ENCODE assay signal across 12 cellular contexts in genomic region chr20:17530153-17530552, GRCh38. TPM values are rescaled to one million over a fixed set of nuclear protein-coding genes. Genes with fewer than 3 reads are reported as not detected.
DNase-seq lines count a peak whose midpoint lies in the region; ATAC-seq, FAIRE-seq and TF ChIP-seq lines count a peak whose summit lies in the region.
"Had no signal": no experiment of that assay in that cellular context is flagged by ENCODE, and none has a peak within 500 bp of the region (broad histone marks: within the 10 kb centered on the region; RNA-seq: fewer than 3 reads in every experiment).

No MANE protein-coding gene starts in this region.

- H3K27me3 ChIP-seq in CD4-positive, CD25-positive, alpha-beta regulatory T cell (ENCODE audit: control insufficient read depth, insufficient read depth, low read length), result peaks cover 28% of the 10 kb centered on the region
- H3K27me3 ChIP-seq: breast epithelium, esophagus muscularis mucosa had no signal

- no peak for ATAC-seq in CD4-positive, CD25-positive, alpha-beta regulatory T cell (ENCODE audit: low read depth in 2 of 2)
- ATAC-seq in natural killer cell, result no peak
- no peak for ATAC-seq in GM21786 (IDR thresholded peaks at IDR 0.05; ENCODE audit: unreplicated experiment)

- intact Hi-C loops in natural killer cell (cut with micrococcal nuclease), result no loop called here

- H3K36me3 Mint-ChIP-seq in CD4-positive, CD25-positive, alpha-beta regulatory T cell, result no peaks in the 10 kb centered on the region
- H3K36me3 Mint-ChIP-seq in HFFc6 (ENCODE audit: low read depth) (no peaks in the 10 kb centered on the region), natural killer cell (no peaks in the 10 kb centered on the region)
- no peaks in the 10 kb centered on the region for H3K36me3 Mint-ChIP-seq in activated naive CD8-positive, alpha-beta T cell treated with anti-CD3 and anti-CD28 coated beads for 36 hours

- no peaks in the 10 kb centered on the region for H3K9me3 ChIP-seq in CD4-positive, CD25-positive, alpha-beta regulatory T cell (ENCODE audit: control insufficient read depth in 2 of 2, low read length in 2 of 2)
- H3K9me3 ChIP-seq: breast epithelium, mucosa of descending colon had no signal

- peaks cover 52% of the 10 kb centered on the region for H3K27me3 Mint-ChIP-seq in CD4-positive, CD25-positive, alpha-beta regulatory T cell
- H3K27me3 Mint-ChIP-seq in HFFc6 (ENCODE audit: insufficient read depth) (peaks cover 6% of the 10 kb centered on the region), natural killer cell (ENCODE audit: low read depth in 2 of 2) (peaks cover 0 to 3% of the 10 kb centered on the region in 2 donors)
- H3K27me3 Mint-ChIP-seq in activated naive CD8-positive, alpha-beta T cell treated with anti-CD3 and anti-CD28 coated beads for 36 hours, result peaks cover 27% of the 10 kb centered on the region

- H3K9me3 Mint-ChIP-seq in CD4-positive, CD25-positive, alpha-beta regulatory T cell, result peaks cover 0 to 2% (median 0%) of the 10 kb centered on the region in 7 donors
- no peaks in the 10 kb centered on the region for H3K9me3 Mint-ChIP-seq in HFFc6
- H3K9me3 Mint-ChIP-seq in activated naive CD8-positive, alpha-beta T cell treated with anti-CD3 and anti-CD28 coated beads for 36 hours, result no peaks in the 10 kb centered on the region
- H3K9me3 Mint-ChIP-seq in natural killer cell, result no peaks in the 10 kb centered on the region

- H3K4me3 ChIP-seq in CD4-positive, CD25-positive, alpha-beta regulatory T cell (ENCODE audit: low read depth, low read length), result no peak overlapping the region

- no peak overlapping the region for H3K27ac Mint-ChIP-seq in CD4-positive, CD25-positive, alpha-beta regulatory T cell
- H3K27ac Mint-ChIP-seq in HFFc6 (peak overlapping the region; percentile 17; the same call in 1 of the 2 replicates), natural killer cell (peak overlapping the region; percentile 35 to 57)
- H3K27ac Mint-ChIP-seq in activated naive CD8-positive, alpha-beta T cell treated with anti-CD3 and anti-CD28 coated beads for 36 hours, result no peak overlapping the region

- no peaks in the 10 kb centered on the region for H3K36me3 ChIP-seq in CD4-positive, CD25-positive, alpha-beta regulatory T cell (ENCODE audit: control insufficient read depth, insufficient read depth, low read length)
- H3K36me3 ChIP-seq: breast epithelium, esophagus muscularis mucosa had no signal

- no peak for FAIRE-seq in GM19239 (lab: Jason Lieb, UNC)

- peak overlapping the region in 3 of 4 donors; percentile 21 to 81 (median 80) for H3K4me3 Mint-ChIP-seq in CD4-positive, CD25-positive, alpha-beta regulatory T cell
- H3K4me3 Mint-ChIP-seq in HFFc6, result peak overlapping the region; percentile 68
- H3K4me3 Mint-ChIP-seq in activated naive CD8-positive, alpha-beta T cell treated with anti-CD3 and anti-CD28 coated beads for 36 hours, result peak overlapping the region; percentile 47
- H3K4me3 Mint-ChIP-seq in natural killer cell, result peak overlapping the region; percentile 87

- TF ChIP-seq CTCF in HFFc6 (IDR thresholded peaks at IDR 0.05), result no peak
- no peak for TF ChIP-seq CTCF in natural killer cell (IDR thresholded peaks at IDR 0.05)

- no peak overlapping the region for H3K27ac ChIP-seq in CD4-positive, CD25-positive, alpha-beta regulatory T cell (ENCODE audit: insufficient read depth, low read length, poor library complexity, severe bottlenecking)

- no peak for DNase-seq in CD4-positive, CD25-positive, alpha-beta regulatory T cell
- DNase-seq in HFFc6 (no peak), natural killer cell (no peak), anterior cingulate cortex (lab: John Stamatoyannopoulos, UW) (no peak), GM19239 (ENCODE audit: insufficient read length, low spot score) (no peak), NCI-H526 (lab: John Stamatoyannopoulos, UW) (no peak)
- DNase-seq in activated naive CD8-positive, alpha-beta T cell treated with anti-CD3 and anti-CD28 coated beads for 36 hours, result no peak
- DNase-seq: NCI-H526 treated with DMSO at 0.1 percent for 48 hours had no signal

- H3K4me1 Mint-ChIP-seq in CD4-positive, CD25-positive, alpha-beta regulatory T cell, result peaks cover 0 to 8% (median 2%) of the 10 kb centered on the region in 4 donors
- peaks cover 20% of the 10 kb centered on the region for H3K4me1 Mint-ChIP-seq in HFFc6 (ENCODE audit: low read depth)
- peaks cover 14% of the 10 kb centered on the region for H3K4me1 Mint-ChIP-seq in activated naive CD8-positive, alpha-beta T cell treated with anti-CD3 and anti-CD28 coated beads for 36 hours
- H3K4me1 Mint-ChIP-seq in natural killer cell, result peaks cover 33% of the 10 kb centered on the region in 2 donors

- H3K4me1 ChIP-seq in CD4-positive, CD25-positive, alpha-beta regulatory T cell (ENCODE audit: control insufficient read depth, insufficient read depth, low read length, poor library complexity, severe bottlenecking), result peaks cover 9% of the 10 kb centered on the region
- H3K4me1 ChIP-seq: breast epithelium had no signal

RNA-seq across cellular contexts. Expression of gene BFSP1, which starts 1.0 kb away (rescaled TPM):
- total RNA-seq in CD4-positive, CD25-positive, alpha-beta regulatory T cell, result 0.39 TPM
- polyA plus RNA-seq in CD4-positive, CD25-positive, alpha-beta regulatory T cell, result under 1 TPM in 1 of 4 donors, not detected in 3; 0.12 TPM
- 1 to 10 TPM; 1.2 to 2.5 (median 1.8) TPM for total RNA-seq in HFFc6 (2021; fragmentation: NEBNext Ultra II Directional; extraction: Animal tissue kit (Norgen Biotek cat#: 25700))
- total RNA-seq in activated naive CD8-positive, alpha-beta T cell treated with anti-CD3 and anti-CD28 coated beads for 36 hours, result under 1 TPM; 0.18 to 0.64 TPM
- 1 to 10 TPM; 2.7 to 7.3 (median 3.7) TPM for total RNA-seq in natural killer cell

RNA-seq across cellular contexts. Expression of gene DSTN, which starts 39.7 kb away (rescaled TPM):
- 50.6 TPM for total RNA-seq in CD4-positive, CD25-positive, alpha-beta regulatory T cell
- 100 to 1,000 TPM in 3 of 4 donors, 10 to 100 TPM in 1; 93.9 to 145 (median 116) TPM for polyA plus RNA-seq in CD4-positive, CD25-positive, alpha-beta regulatory T cell
- total RNA-seq in HFFc6 (2021; fragmentation: NEBNext Ultra II Directional; extraction: Animal tissue kit (Norgen Biotek cat#: 25700)), result 100 to 1,000 TPM; 497 to 624 (median 521) TPM
- 10 to 100 TPM; 56.7 to 57.5 TPM for total RNA-seq in activated naive CD8-positive, alpha-beta T cell treated with anti-CD3 and anti-CD28 coated beads for 36 hours
- 10 to 100 TPM; 47.5 to 73.5 (median 70.0) TPM for total RNA-seq in natural killer cell

Comparison
In these comparisons a context has a peak if more than half of its experiments do, and no peak if none do; other contexts are left out.
1. H3K27ac Mint-ChIP-seq: peak in HFFc6 (single experiment) and natural killer cell (2 of 2); none in CD4-positive, CD25-positive, alpha-beta regulatory T cell (0 of 3) and activated naive CD8-positive, alpha-beta T cell treated with anti-CD3 and anti-CD28 coated beads for 36 hours (single experiment).
2. Peak in every context shown above with its lines, with median percentiles within 50 percentile points of each other: H3K4me3 Mint-ChIP-seq.